In the genomic region with DNA sequence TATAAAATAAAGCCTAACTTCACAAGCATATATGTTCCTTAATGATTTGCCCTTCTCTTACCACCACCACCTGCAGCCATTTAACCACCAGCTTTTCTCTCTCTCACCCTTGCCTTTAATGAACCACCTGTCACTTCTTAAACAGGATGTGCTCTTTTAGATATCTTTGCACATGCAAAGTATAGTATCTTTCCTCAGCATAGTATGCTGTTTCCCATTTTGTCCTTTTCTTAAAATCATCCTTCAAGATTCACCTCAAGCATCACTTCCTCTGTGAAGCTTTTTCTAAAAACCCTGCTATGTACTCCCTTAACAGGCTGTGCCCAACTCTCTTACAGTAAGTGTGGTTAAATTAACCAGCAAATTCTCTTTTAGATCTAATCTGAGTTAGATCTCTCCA, we compare ENCODE assay signal across 11 cellular contexts. TPM values are rescaled to one million over a fixed set of nuclear protein-coding genes. Genes with fewer than 3 reads are reported as not detected.
DNase-seq lines count a peak whose midpoint lies in the region; ATAC-seq and TF ChIP-seq lines count a peak whose summit lies in the region.
"Had no signal": no experiment of that assay in that cellular context is flagged by ENCODE, and none has a peak within 500 bp of the region (broad histone marks: within the 10 kb centered on the region; RNA-seq: fewer than 3 reads in every experiment).

No MANE protein-coding gene starts in this region.

- H3K9me3 ChIP-seq in OCI-LY7 (ENCODE audit: low read length) (peaks cover 5% of the 10 kb centered on the region; the same call in 1 of the 2 replicates), uterus (no peaks in the 10 kb centered on the region), neuronal stem cell (replicated peaks in 1 of 2; ENCODE audit: control insufficient read depth in 2 of 2, insufficient read depth in 1 of 2, low read depth in 1 of 2, low read length in 2 of 2) (no peaks in the 10 kb centered on the region)

- H3K36me3 Mint-ChIP-seq in activated CD4-positive, alpha-beta T cell treated with anti-CD3 and anti-CD28 coated beads, Interleukin-2, amount 10 ng/mL, durations not matched to agents 24 days and 14 days (ENCODE audit: low read depth): no peaks in the 10 kb centered on the region
- H3K36me3 Mint-ChIP-seq in stimulated activated memory B cell treated with anti-CD40 and anti-IgM and Interleukin-4, amounts not matched to agents 10 μg/mL and 1 μg/mL and 100 μg/mL, for 72 hours: no peaks in the 10 kb centered on the region
- no peaks in the 10 kb centered on the region for H3K36me3 Mint-ChIP-seq in endothelial cell (ENCODE audit: low read depth, unreplicated experiment)

- peak; percentile 76 for ATAC-seq in HG02642 (IDR thresholded peaks at IDR 0.05; ENCODE audit: poor library complexity, unreplicated experiment)
- ATAC-seq in stimulated activated memory B cell treated with anti-CD40 and anti-IgM and Interleukin-4, amounts not matched to agents 10 μg/mL and 1 μg/mL and 100 μg/mL, for 72 hours: peak; percentile 64

- H3K4ac ChIP-seq in neuronal stem cell (ENCODE audit: low read length): no peak overlapping the region

- intact Hi-C loops in activated CD4-positive, alpha-beta T cell treated with anti-CD3 and anti-CD28 coated beads, Interleukin-2, amount 10 ng/mL, durations not matched to agents 24 days and 14 days (cut with micrococcal nuclease): loop anchor here (10.0 kb wide), 1 partner anchor 947 kb away; the partner anchor contains the start of gene BMP2K
- intact Hi-C loops in OCI-LY7 (cut with micrococcal nuclease; ENCODE audit: unreplicated experiment) (loop anchor here (1.0 to 5.0 kb wide), 2 partner anchors 35 to 670 kb away; partner anchors contain the start of genes CCNG2 and MRPL1), uterus (cut with DNase I; ENCODE audit: low total_unique reads) (no loop called here)

- H3K9ac ChIP-seq in neuronal stem cell (ENCODE audit: low read depth, low read length, poor library complexity): no peak overlapping the region

- H2AK5ac ChIP-seq in neuronal stem cell (ENCODE audit: low read depth, low read length): no peak overlapping the region

- H3K14ac ChIP-seq in neuronal stem cell (ENCODE audit: low read length): no peak overlapping the region

- no peak overlapping the region for H3K4me3 Mint-ChIP-seq in activated CD4-positive, alpha-beta T cell treated with anti-CD3 and anti-CD28 coated beads, Interleukin-2, amount 10 ng/mL, durations not matched to agents 24 days and 14 days
- no peak overlapping the region for H3K4me3 Mint-ChIP-seq in stimulated activated memory B cell treated with anti-CD40 and anti-IgM and Interleukin-4, amounts not matched to agents 10 μg/mL and 1 μg/mL and 100 μg/mL, for 72 hours
- no peak overlapping the region for H3K4me3 Mint-ChIP-seq in endothelial cell (ENCODE audit: unreplicated experiment)

- no peak overlapping the region for H3K27ac Mint-ChIP-seq in activated CD4-positive, alpha-beta T cell treated with anti-CD3 and anti-CD28 coated beads, Interleukin-2, amount 10 ng/mL, durations not matched to agents 24 days and 14 days
- H3K27ac Mint-ChIP-seq in stimulated activated memory B cell treated with anti-CD40 and anti-IgM and Interleukin-4, amounts not matched to agents 10 μg/mL and 1 μg/mL and 100 μg/mL, for 72 hours: peak overlapping the region; percentile 42
- H3K27ac Mint-ChIP-seq in endothelial cell (ENCODE audit: unreplicated experiment): no peak overlapping the region

- no peak overlapping the region for H2BK12ac ChIP-seq in neuronal stem cell (ENCODE audit: low read length)

- no peaks in the 10 kb centered on the region for H3K79me1 ChIP-seq in neuronal stem cell (ENCODE audit: low read depth, low read length)

- H3K4me2 ChIP-seq in OCI-LY7 (ENCODE audit: low read length) (peak overlapping the region; percentile 72), neuronal stem cell (ENCODE audit: insufficient read depth, low read length, poor library complexity, severe bottlenecking) (no peak overlapping the region)

- H3K9me2 ChIP-seq in OCI-LY7 (ENCODE audit: insufficient read depth, low read length): no peaks in the 10 kb centered on the region

- no peak overlapping the region for H3K18ac ChIP-seq in neuronal stem cell (ENCODE audit: low read length)

- H3K36me3 ChIP-seq in OCI-LY7 (ENCODE audit: insufficient read depth, low read length) (no peaks in the 10 kb centered on the region), uterus (no peaks in the 10 kb centered on the region), neuronal stem cell (replicated peaks in 1 of 2; ENCODE audit: control insufficient read depth in 2 of 2, insufficient read depth in 2 of 2, low read length in 2 of 2) (no peaks in the 10 kb centered on the region)

- H3K79me2 ChIP-seq in OCI-LY7 (ENCODE audit: insufficient read depth, low read depth, low read length): peaks cover 6% of the 10 kb centered on the region; the same call in 1 of the 2 replicates

- H3K27ac ChIP-seq in OCI-LY7 (ENCODE audit: low read depth, low read length, poor library complexity, severe bottlenecking) (peak overlapping the region; percentile 94), uterus (no peak overlapping the region), neuronal stem cell (replicated peaks; ENCODE audit: low read length) (no peak overlapping the region)
- H3K27ac ChIP-seq: SK-N-MC had no signal

- TF ChIP-seq CTCF in OCI-LY7 (conservative IDR thresholded peaks at IDR 0.05; ENCODE audit: low read length) (no peak), uterus (IDR thresholded peaks at IDR 0.05) (no peak), endothelial cell (IDR thresholded peaks at IDR 0.05; ENCODE audit: unreplicated experiment) (no peak)

- TF ChIP-seq POLR2A in uterus (IDR thresholded peaks at IDR 0.05): no peak

- H4K8ac ChIP-seq in neuronal stem cell (ENCODE audit: low read depth, low read length): no peak overlapping the region

- H2BK15ac ChIP-seq in neuronal stem cell (ENCODE audit: low read length): no peak overlapping the region

- H3K23ac ChIP-seq in neuronal stem cell (ENCODE audit: low read depth, low read length, poor library complexity): no peak overlapping the region

- no peaks in the 10 kb centered on the region for H4K20me1 ChIP-seq in OCI-LY7 (ENCODE audit: insufficient read depth, low read length)

- H2BK5ac ChIP-seq in neuronal stem cell (ENCODE audit: low read length): no peak overlapping the region

- H2AFZ ChIP-seq in OCI-LY7 (ENCODE audit: low read length) (no peak overlapping the region; the same call in 1 of the 2 replicates), neuronal stem cell (ENCODE audit: low read length) (no peak overlapping the region)

- H3K4me1 Mint-ChIP-seq in activated CD4-positive, alpha-beta T cell treated with anti-CD3 and anti-CD28 coated beads, Interleukin-2, amount 10 ng/mL, durations not matched to agents 24 days and 14 days: peaks cover 14% of the 10 kb centered on the region
- peaks cover 21% of the 10 kb centered on the region for H3K4me1 Mint-ChIP-seq in stimulated activated memory B cell treated with anti-CD40 and anti-IgM and Interleukin-4, amounts not matched to agents 10 μg/mL and 1 μg/mL and 100 μg/mL, for 72 hours
- no peaks in the 10 kb centered on the region for H3K4me1 Mint-ChIP-seq in endothelial cell (ENCODE audit: unreplicated experiment)

- H3K4me3 ChIP-seq in OCI-LY7 (ENCODE audit: low read depth, low read length, poor library complexity, severe bottlenecking) (peak overlapping the region; percentile 57), uterus (no peak overlapping the region), neuronal stem cell (ENCODE audit: low read length in 2 of 2) (no peak overlapping the region)
- H3K4me3 ChIP-seq: SK-N-MC had no signal

- BruUV-seq in OCI-LY7 (replicated peaks; lab: Mats Ljungman, UMichigan): no TSS peak

- POLR2A ChIA-PET in OCI-LY7 (lab: Charles Lee): interaction anchor here (1.1 to 3.4 kb wide), 11 partner anchors 10 to 95 kb away, joined by 3 to 40 read pairs (median 7); partner anchors contain the start of gene MRPL1

- no peaks in the 10 kb centered on the region for H3K9me3 Mint-ChIP-seq in activated CD4-positive, alpha-beta T cell treated with anti-CD3 and anti-CD28 coated beads, Interleukin-2, amount 10 ng/mL, durations not matched to agents 24 days and 14 days
- no peaks in the 10 kb centered on the region for H3K9me3 Mint-ChIP-seq in stimulated activated memory B cell treated with anti-CD40 and anti-IgM and Interleukin-4, amounts not matched to agents 10 μg/mL and 1 μg/mL and 100 μg/mL, for 72 hours
- H3K9me3 Mint-ChIP-seq in endothelial cell (ENCODE audit: unreplicated experiment): no peaks in the 10 kb centered on the region

- peak; percentile 54 for DNase-seq in activated CD4-positive, alpha-beta T cell treated with anti-CD3 and anti-CD28 coated beads, Interleukin-2, amount 10 ng/mL, durations not matched to agents 24 days and 14 days
- DNase-seq in activated CD4-positive, alpha-beta T cell treated with anti-CD3 and anti-CD28 coated beads, Interleukin-2, amount 50 U/mL, for 1 hour: no peak
- DNase-seq in OCI-LY7 (ENCODE audit: low spot score) (peak; percentile 91), uterus (no peak), neuronal stem cell (ENCODE audit: low spot score) (no peak), endothelial cell (ENCODE audit: low spot score) (no peak)
- DNase-seq: cortex of kidney, GF-D8 had no signal

- H2BK120ac ChIP-seq in neuronal stem cell (ENCODE audit: low read depth, low read length): no peak overlapping the region

- H4K91ac ChIP-seq in neuronal stem cell (ENCODE audit: low read depth, low read length, poor library complexity): no peak overlapping the region

- CTCF ChIA-PET in OCI-LY7 (lab: Charles Lee; ENCODE audit: unreplicated experiment): interaction anchor here (1.0 kb wide), 1 partner anchor 10 kb away, joined by 4 read pairs; no protein-coding TSS in a partner anchor

- no peaks in the 10 kb centered on the region for H3K27me3 Mint-ChIP-seq in activated CD4-positive, alpha-beta T cell treated with anti-CD3 and anti-CD28 coated beads, Interleukin-2, amount 10 ng/mL, durations not matched to agents 24 days and 14 days
- no peaks in the 10 kb centered on the region for H3K27me3 Mint-ChIP-seq in stimulated activated memory B cell treated with anti-CD40 and anti-IgM and Interleukin-4, amounts not matched to agents 10 μg/mL and 1 μg/mL and 100 μg/mL, for 72 hours
- no peaks in the 10 kb centered on the region for H3K27me3 Mint-ChIP-seq in endothelial cell (ENCODE audit: unreplicated experiment)

- H3K27me3 ChIP-seq in uterus: peaks cover 0 to 7% of the 10 kb centered on the region in 2 donors
- H3K27me3 ChIP-seq in neuronal stem cell (ENCODE audit: control insufficient read depth in 3 of 3, insufficient read depth in 3 of 3, low read depth in 1 of 3, low read length in 3 of 3): no peaks in the 10 kb centered on the region

- H3K4me1 ChIP-seq in OCI-LY7 (ENCODE audit: insufficient read depth, low read length, poor library complexity, severe bottlenecking) (peaks cover 81% of the 10 kb centered on the region), uterus (no peaks in the 10 kb centered on the region), neuronal stem cell (ENCODE audit: control insufficient read depth in 2 of 2, insufficient read depth in 1 of 2, low read depth in 1 of 2, low read length in 2 of 2) (no peaks in the 10 kb centered on the region)

RNA-seq across cellular contexts. Expression of gene CNOT6L, which starts 8.2 kb away (rescaled TPM):
- total RNA-seq in activated CD4-positive, alpha-beta T cell treated with anti-CD3 and anti-CD28 coated beads, Interleukin-2, amount 10 ng/mL, durations not matched to agents 24 days and 14 days: 105 and 108 TPM in 2 replicates
- total RNA-seq in OCI-LY7 (2014; rRNA removed; shearing (Covaris generic)): 17.3 and 21.4 TPM in 2 replicates
- total RNA-seq in OCI-LY7 (2022): 112 and 122 TPM in 2 replicates
- 10 to 100 TPM in 3 of 4 donors, 1 to 10 TPM in 1; 6.7 to 63.2 (median 45.9) TPM for total RNA-seq in uterus
- polyA plus RNA-seq in neuronal stem cell (2013, experiment 1 of 2): 4.7 TPM
- 5.0 TPM for polyA plus RNA-seq in neuronal stem cell (2013, experiment 2 of 2)
- 35.3 TPM for total RNA-seq in endothelial cell (ENCODE audit: unreplicated experiment)

RNA-seq across cellular contexts. Expression of gene MRPL1, which starts 35.3 kb away (rescaled TPM):
- 65.0 and 72.7 TPM in 2 replicates for total RNA-seq in activated CD4-positive, alpha-beta T cell treated with anti-CD3 and anti-CD28 coated beads, Interleukin-2, amount 10 ng/mL, durations not matched to agents 24 days and 14 days
- total RNA-seq in OCI-LY7 (2014; rRNA removed; shearing (Covaris generic)): 16.6 and 22.6 TPM in 2 replicates
- total RNA-seq in OCI-LY7 (2022): 30.0 and 37.4 TPM in 2 replicates
- total RNA-seq in uterus: 10 to 100 TPM; 15.1 to 75.9 (median 34.8) TPM
- polyA plus RNA-seq in neuronal stem cell (2013, experiment 1 of 2): 66.9 TPM
- polyA plus RNA-seq in neuronal stem cell (2013, experiment 2 of 2): 71.3 TPM
- total RNA-seq in endothelial cell (ENCODE audit: unreplicated experiment): 28.2 TPM

Comparison
In these comparisons a context has a peak if more than half of its experiments do, and no peak if none do; other contexts are left out.
1. DNase-seq: peak in activated CD4-positive, alpha-beta T cell treated with anti-CD3 and anti-CD28 coated beads, Interleukin-2, amount 10 ng/mL, durations not matched to agents 24 days and 14 days (single experiment) and OCI-LY7 (single experiment); none in activated CD4-positive, alpha-beta T cell treated with anti-CD3 and anti-CD28 coated beads, Interleukin-2, amount 50 U/mL, for 1 hour (single experiment), uterus (0 of 2), neuronal stem cell (single experiment) and endothelial cell (single experiment).